In genomic region chrX:129932792-129933321, GRCh38 we compare ENCODE assay signal across 8 cellular contexts. TPM values are rescaled to one million over a fixed set of nuclear protein-coding genes. Genes with fewer than 3 reads are reported as not detected.
DNase-seq lines count a peak whose midpoint lies in the region; ATAC-seq and TF ChIP-seq lines count a peak whose summit lies in the region.

No MANE protein-coding gene starts in this region.

- H3K4me3 ChIP-seq in BLaER1 (peak overlapping the region; percentile 67), NT2/D1 (ENCODE audit: insufficient read length, low read depth) (peak overlapping the region; percentile 32)
- H3K4me3 ChIP-seq in effector memory CD4-positive, alpha-beta T cell (ENCODE audit: insufficient read depth, low read depth, low read length, poor library complexity, severe bottlenecking) = peak overlapping the region; percentile 25

- peaks cover 0 to 5% of the 10 kb centered on the region in 2 donors for H3K4me1 Mint-ChIP-seq in natural killer cell

- H3K36me3 Mint-ChIP-seq in natural killer cell = no peaks in the 10 kb centered on the region

- no peaks in the 10 kb centered on the region; the same call in 1 of the 2 replicates for H4K20me1 ChIP-seq in BLaER1

- H3K36me3 ChIP-seq in BLaER1 = peaks cover 11% of the 10 kb centered on the region
- peaks cover 10% of the 10 kb centered on the region for H3K36me3 ChIP-seq in NT2/D1 (ENCODE audit: insufficient read depth, insufficient read length, low read length)
- H3K36me3 ChIP-seq in effector memory CD4-positive, alpha-beta T cell (ENCODE audit: control insufficient read depth, insufficient read depth, low read length) = no peaks in the 10 kb centered on the region

- H3K9me3 Mint-ChIP-seq in natural killer cell = no peaks in the 10 kb centered on the region

- no peaks in the 10 kb centered on the region for H3K27me3 Mint-ChIP-seq in natural killer cell (ENCODE audit: low read depth in 2 of 2)

- peak overlapping the region; percentile 81 for H3K4me2 ChIP-seq in BLaER1

- DNase-seq in NT2/D1 (ENCODE audit: low read depth, low spot score) (no peak), natural killer cell (no peak), ACHN (no peak)
- no peak for DNase-seq in effector memory CD4-positive, alpha-beta T cell

- TF ChIP-seq CTCF in natural killer cell (IDR thresholded peaks at IDR 0.05) = no peak

- no peak overlapping the region for H3K27ac Mint-ChIP-seq in natural killer cell

- ATAC-seq in GM19438 (IDR thresholded peaks at IDR 0.05; ENCODE audit: low read depth, unreplicated experiment) (peak; percentile 4), natural killer cell (no peak), HG03139 (IDR thresholded peaks at IDR 0.05; ENCODE audit: unreplicated experiment) (no peak), HG02938 (IDR thresholded peaks at IDR 0.05; ENCODE audit: unreplicated experiment) (no peak)

- peak overlapping the region; percentile 68 for H3K27ac ChIP-seq in BLaER1
- no peak overlapping the region for H3K27ac ChIP-seq in effector memory CD4-positive, alpha-beta T cell (ENCODE audit: insufficient read depth, low read length, poor library complexity, severe bottlenecking)

- in situ Hi-C loops in ACHN (cut with HindIII; ENCODE audit: low pct_ligation_motif_present, low pct_unique_long_range_greater_than_20kb, low sequenced_read_pairs) = no loop called here

- intact Hi-C loops in natural killer cell (cut with micrococcal nuclease) = loop anchor here (5.0 to 10.0 kb wide), 2 partner anchors 49 to 328 kb away; partner anchors contain the start of gene BCORL1

- H3K4me3 Mint-ChIP-seq in natural killer cell = peak overlapping the region; percentile 72

- H3K27me3 ChIP-seq in BLaER1 = peaks cover 47% of the 10 kb centered on the region
- peaks cover 42% of the 10 kb centered on the region for H3K27me3 ChIP-seq in NT2/D1 (ENCODE audit: insufficient read depth, insufficient read length)
- no peaks in the 10 kb centered on the region for H3K27me3 ChIP-seq in effector memory CD4-positive, alpha-beta T cell (replicated peaks; ENCODE audit: control insufficient read depth, insufficient read depth, low read length, poor library complexity, severe bottlenecking)

- H3K4me1 ChIP-seq in BLaER1 (no peaks in the 10 kb centered on the region), NT2/D1 (ENCODE audit: insufficient read depth, insufficient read length) (peaks cover 3% of the 10 kb centered on the region)
- no peaks in the 10 kb centered on the region for H3K4me1 ChIP-seq in effector memory CD4-positive, alpha-beta T cell (ENCODE audit: control insufficient read depth, insufficient read depth, low read length, poor library complexity, severe bottlenecking)

- peak overlapping the region; percentile 75 for H3K9ac ChIP-seq in BLaER1
- H3K9ac ChIP-seq in NT2/D1 (ENCODE audit: insufficient read length, low read depth) = peak overlapping the region; percentile 32

- peaks cover 8% of the 10 kb centered on the region for H3K9me3 ChIP-seq in BLaER1
- no peaks in the 10 kb centered on the region for H3K9me3 ChIP-seq in NT2/D1 (ENCODE audit: insufficient read depth, low read length)
- no peaks in the 10 kb centered on the region for H3K9me3 ChIP-seq in effector memory CD4-positive, alpha-beta T cell (ENCODE audit: control insufficient read depth, low read length)

RNA-seq across cellular contexts. Expression of gene UTP14A, which starts 26.9 kb away (rescaled TPM):
- total RNA-seq in natural killer cell = 10 to 100 TPM in 2 of 3 donors, 1 to 10 TPM in 1; 9.5 to 11.6 (median 11.0) TPM

RNA-seq across cellular contexts. Expression of gene BCORL1, which starts 49.6 kb away (rescaled TPM):
- 10 to 100 TPM in 1 of 3 donors, 1 to 10 TPM in 2; 6.5 to 10.5 (median 9.9) TPM for total RNA-seq in natural killer cell
